8 cellular contexts compared by ENCODE assay signal in the genomic region with DNA sequence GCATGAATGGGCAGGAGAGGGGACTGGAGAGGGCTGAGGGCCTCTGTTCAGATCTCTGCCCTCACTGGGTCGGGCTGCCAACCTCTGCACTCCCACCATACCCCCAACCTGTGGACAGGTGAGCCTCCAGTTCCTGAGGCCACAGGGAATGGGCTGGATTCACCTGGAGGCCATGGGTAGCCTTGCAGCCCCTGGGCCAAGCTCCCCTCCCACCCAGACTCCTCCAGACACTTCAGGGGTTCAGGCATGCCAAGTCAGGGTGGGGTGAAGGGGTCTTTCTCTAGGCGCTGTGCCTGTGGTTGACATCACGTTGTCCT.
A peak's percentile ranks its signal among the peaks of the same experiment; 100 is the strongest.
DNase-seq lines count a peak whose midpoint lies in the region; ATAC-seq, FAIRE-seq and TF ChIP-seq lines count a peak whose summit lies in the region.

No MANE protein-coding gene starts in this region.

- H3K27me3 ChIP-seq in astrocyte (ENCODE audit: insufficient read depth, low read length) = no peaks in the 10 kb centered on the region
- H3K27me3 ChIP-seq in right lobe of liver = no peaks in the 10 kb centered on the region
- no peaks in the 10 kb centered on the region for H3K27me3 ChIP-seq in stomach

- ATAC-seq in right lobe of liver = no peak
- no peak for ATAC-seq in GM18517 (IDR thresholded peaks at IDR 0.05; ENCODE audit: unreplicated experiment)

- H3K79me2 ChIP-seq in astrocyte (ENCODE audit: insufficient read depth, low read length) = peaks cover 74% of the 10 kb centered on the region

- H3K36me3 Mint-ChIP-seq in HFFc6 (ENCODE audit: low read depth) (peaks cover 9% of the 10 kb centered on the region; the same call in 1 of the 2 replicates), astrocyte (ENCODE audit: low read depth, unreplicated experiment) (peaks cover 6% of the 10 kb centered on the region)

- FAIRE-seq in astrocyte (lab: Jason Lieb, UNC) = no peak

- peak overlapping the region; percentile 73 for H3K9ac ChIP-seq in astrocyte (ENCODE audit: low read length)

- H3K9me3 ChIP-seq in astrocyte (ENCODE audit: insufficient read depth, low read depth, low read length) = no peaks in the 10 kb centered on the region
- H3K9me3 ChIP-seq in right lobe of liver = no peaks in the 10 kb centered on the region
- no peaks in the 10 kb centered on the region for H3K9me3 ChIP-seq in stomach

- H2AFZ ChIP-seq in astrocyte (ENCODE audit: low read depth, low read length) = no peak overlapping the region

- peaks cover 11% of the 10 kb centered on the region for H3K27me3 Mint-ChIP-seq in HFFc6 (ENCODE audit: insufficient read depth)
- no peaks in the 10 kb centered on the region for H3K27me3 Mint-ChIP-seq in astrocyte (ENCODE audit: low read depth, unreplicated experiment)

- TF ChIP-seq POLR2A in right lobe of liver (IDR thresholded peaks at IDR 0.05) = no peak
- no peak for TF ChIP-seq POLR2A in stomach (IDR thresholded peaks at IDR 0.05)

- WGBS in right lobe of liver (ENCODE audit: insufficient coverage, low coverage, low lambda C conversion rate, missing lambda C conversion rate) = no CpG with 5 or more reads among the region's 3 CpGs
- WGBS in stomach, 5 donors = 37 to 62% (median 49%) methylated on average over 3 of the region's 3 CpGs

- H3K36me3 ChIP-seq in astrocyte (ENCODE audit: insufficient read depth, low read length) (no peaks in the 10 kb centered on the region), right lobe of liver (no peaks in the 10 kb centered on the region), stomach (peaks cover 0 to 17% (median 2%) of the 10 kb centered on the region in 4 donors)

- H3K4me3 Mint-ChIP-seq in HFFc6 (peak overlapping the region; percentile 33), astrocyte (ENCODE audit: unreplicated experiment) (no peak overlapping the region)

- no peaks in the 10 kb centered on the region for H4K20me1 ChIP-seq in astrocyte (ENCODE audit: insufficient read depth, low read length)

- H3K4me3 ChIP-seq in astrocyte (ENCODE audit: insufficient read depth, low read depth, low read length) (no peak overlapping the region), right lobe of liver (no peak overlapping the region), stomach (no peak overlapping the region)

- H3K27ac ChIP-seq in astrocyte (ENCODE audit: low read depth, low read length) = peak overlapping the region; percentile 95
- H3K27ac ChIP-seq in right lobe of liver = peak overlapping the region; percentile 76 to 82 (median 79)
- peak overlapping the region; percentile 80 to 91 (median 86) for H3K27ac ChIP-seq in stomach

- H3K4me1 Mint-ChIP-seq in HFFc6 (ENCODE audit: low read depth) (peaks cover 85% of the 10 kb centered on the region), astrocyte (ENCODE audit: low read depth, unreplicated experiment) (peaks cover 28% of the 10 kb centered on the region)

- DNase-seq in HFFc6 (no peak), astrocyte (ENCODE audit: low read depth) (no peak), right lobe of liver (no peak), stomach (no peak), NCI-H1436 treated with DMSO at 0.1 percent for 48 hours (lab: John Stamatoyannopoulos, UW) (no peak), germinal center (ENCODE audit: low spot score) (no peak), middle frontal gyrus (ENCODE audit: extremely low spot score, low spot score) (no peak)

- peak overlapping the region; percentile 47 for H3K4me2 ChIP-seq in astrocyte (ENCODE audit: low read length)

- intact Hi-C loops in right lobe of liver (cut with DNase I) = no loop called here
- intact Hi-C loops in stomach (cut with DNase I; ENCODE audit: low total_unique reads) = no loop called here

- H3K9me3 Mint-ChIP-seq in HFFc6 (no peaks in the 10 kb centered on the region), astrocyte (ENCODE audit: unreplicated experiment) (no peaks in the 10 kb centered on the region)

- no peak for TF ChIP-seq EP300 in stomach (IDR thresholded peaks at IDR 0.05)

- TF ChIP-seq CTCF in HFFc6 (IDR thresholded peaks at IDR 0.05) (no peak), astrocyte (IDR thresholded peaks at IDR 0.05; ENCODE audit: insufficient read depth, low read depth, low read length) (no peak), right lobe of liver (IDR thresholded peaks at IDR 0.05) (no peak), stomach (IDR thresholded peaks at IDR 0.05) (no peak)

- H3K4me1 ChIP-seq in astrocyte (ENCODE audit: insufficient read depth, low read length) (peaks cover 69% of the 10 kb centered on the region), right lobe of liver (peaks cover 0 to 63% (median 34%) of the 10 kb centered on the region in 4 donors), stomach (peaks cover 99 to 100% (median 99%) of the 10 kb centered on the region in 4 donors)

- H3K27ac Mint-ChIP-seq in HFFc6 (peak overlapping the region; percentile 96), astrocyte (ENCODE audit: unreplicated experiment) (no peak overlapping the region)
